23 cellular contexts compared by ENCODE assay signal in genomic region chr6:87918461-87918941, GRCh38.
A peak's percentile ranks its signal among the peaks of the same experiment; 100 is the strongest.
DNase-seq lines count a peak whose midpoint lies in the region; ATAC-seq and TF ChIP-seq lines count a peak whose summit lies in the region.
"Had no signal": no experiment of that assay in that cellular context is flagged by ENCODE, and none has a peak within 500 bp of the region (broad histone marks: within the 10 kb centered on the region; RNA-seq: fewer than 3 reads in every experiment).

No MANE protein-coding gene starts in this region.

- H3K9ac ChIP-seq in BLaER1 (no peak overlapping the region), KMS-11 (peak overlapping the region; percentile 66; the same call in 1 of the 2 replicates)

- H3K9me3 ChIP-seq in BLaER1, result peaks cover 6% of the 10 kb centered on the region
- H3K9me3 ChIP-seq: esophagus squamous epithelium, lower lobe of right lung had no signal

- ATAC-seq in HG02678 (IDR thresholded peaks at IDR 0.05; ENCODE audit: unreplicated experiment) (no peak), HG02885 (IDR thresholded peaks at IDR 0.05; ENCODE audit: poor library complexity, unreplicated experiment) (no peak), HG03025 (IDR thresholded peaks at IDR 0.05; ENCODE audit: low FRiP score, unreplicated experiment) (no peak)
- ATAC-seq: activated CD8-positive, alpha-beta T cell treated with anti-CD3 and anti-CD28 coated beads for 36 hours; K562; lower lobe of right lung; naive thymus-derived CD8-positive, alpha-beta T cell; Right ventricle myocardium inferior; stimulated activated effector memory CD8-positive, alpha-beta T cell treated with anti-CD3 and anti-CD28 coated beads, Interleukin-12 subunit alpha, Interleukin-12 subunit beta, amount 100 ng/mL, for 72 hours had no signal

- H2AFZ ChIP-seq in KMS-11 (ENCODE audit: low read depth), result no peak overlapping the region

- intact Hi-C loops in dorsolateral prefrontal cortex (cut with DNase I), result no loop called here

- H3K4me1 ChIP-seq in BLaER1 (peaks cover 70% of the 10 kb centered on the region), KMS-11 (ENCODE audit: low read depth, poor library complexity, severe bottlenecking) (peaks cover 100% of the 10 kb centered on the region)
- H3K4me1 ChIP-seq: esophagus squamous epithelium, lower lobe of right lung had no signal

- H3K27me3 ChIP-seq in BLaER1, result no peaks in the 10 kb centered on the region
- H3K27me3 ChIP-seq in KMS-11 (ENCODE audit: insufficient read depth, low read depth), result no peaks in the 10 kb centered on the region
- peaks cover 0 to 3% (median 0%) of the 10 kb centered on the region in 45 donors for H3K27me3 ChIP-seq in dorsolateral prefrontal cortex
- H3K27me3 ChIP-seq: cardiac muscle cell, esophagus squamous epithelium had no signal

- H3K4me3 ChIP-seq in BLaER1, result no peak overlapping the region
- no peak overlapping the region for H3K4me3 ChIP-seq in KMS-11 (IDR thresholded peaks at IDR 0.05; ENCODE audit: insufficient read depth, low read depth, low read length)
- H3K4me3 ChIP-seq in dorsolateral prefrontal cortex, result no peak overlapping the region
- H3K4me3 ChIP-seq: cardiac muscle cell, esophagus squamous epithelium, K562, lower lobe of right lung had no signal

- no peaks in the 10 kb centered on the region for H3K79me2 ChIP-seq in KMS-11 (ENCODE audit: insufficient read depth, low read depth)

- DNase-seq in NCI-H526 (lab: John Stamatoyannopoulos, UW) (peak; percentile 85), germinal center (ENCODE audit: low spot score) (peak; percentile 52), dorsolateral prefrontal cortex (no peak)
- DNase-seq: activated CD8-positive, alpha-beta T cell treated with anti-CD3 and anti-CD28 coated beads for 36 hours; activated naive CD8-positive, alpha-beta T cell treated with anti-CD3 and anti-CD28 coated beads, Interleukin-2, amount 10 ng/mL, durations not matched to agents 7 days and 5 days; activated T-cell treated with anti-CD3 and anti-CD28 coated beads, Interleukin-2, amount 50 U/mL, for 48 hours; AML-193; esophagus squamous epithelium; immature natural killer cell; lower lobe of right lung; naive thymus-derived CD8-positive, alpha-beta T cell; NCI-H1436 treated with DMSO at 0.1 percent for 48 hours; NK-92 treated with Interleukin-12 subunit alpha and Interleukin-12 subunit beta, amount 100 ng/mL, for 24 hours; posterior cingulate gyrus had no signal

- TF ChIP-seq CTCF in KMS-11 (conservative IDR thresholded peaks at IDR 0.05; ENCODE audit: low read depth, low read length) (no peak), dorsolateral prefrontal cortex (IDR thresholded peaks at IDR 0.05 in 54 of 56, conservative IDR thresholded peaks at IDR 0.05 in 2 of 56; ENCODE audit: low read depth in 1 of 56, partially characterized antibody in 56 of 56) (no peak)

- H3K4me2 ChIP-seq in BLaER1 (peak overlapping the region; percentile 67), KMS-11 (peak overlapping the region; percentile 88)

- H4K20me1 ChIP-seq in BLaER1 (no peaks in the 10 kb centered on the region), KMS-11 (ENCODE audit: insufficient read depth) (no peaks in the 10 kb centered on the region)

- H3K27ac ChIP-seq in BLaER1 (peak overlapping the region; percentile 46), KMS-11 (peak overlapping the region; percentile 98), dorsolateral prefrontal cortex (no peak overlapping the region)
- H3K27ac ChIP-seq: cardiac muscle cell, esophagus squamous epithelium, lower lobe of right lung had no signal

- H3K36me3 ChIP-seq in BLaER1, result no peaks in the 10 kb centered on the region
- H3K36me3 ChIP-seq in KMS-11 (ENCODE audit: insufficient read depth), result no peaks in the 10 kb centered on the region
- H3K36me3 ChIP-seq: cardiac muscle cell, esophagus squamous epithelium, lower lobe of right lung had no signal

Comparison
In these comparisons a context has a peak if more than half of its experiments do, and no peak if none do; other contexts are left out.
1. H3K27ac ChIP-seq: peak in BLaER1 (single experiment) and KMS-11 (single experiment); none in dorsolateral prefrontal cortex (0 of 59).
2. DNase-seq: peak in NCI-H526 (2 of 2) and germinal center (single experiment); none in dorsolateral prefrontal cortex (0 of 10).